8 cellular contexts compared by ENCODE assay signal in the genomic region with DNA sequence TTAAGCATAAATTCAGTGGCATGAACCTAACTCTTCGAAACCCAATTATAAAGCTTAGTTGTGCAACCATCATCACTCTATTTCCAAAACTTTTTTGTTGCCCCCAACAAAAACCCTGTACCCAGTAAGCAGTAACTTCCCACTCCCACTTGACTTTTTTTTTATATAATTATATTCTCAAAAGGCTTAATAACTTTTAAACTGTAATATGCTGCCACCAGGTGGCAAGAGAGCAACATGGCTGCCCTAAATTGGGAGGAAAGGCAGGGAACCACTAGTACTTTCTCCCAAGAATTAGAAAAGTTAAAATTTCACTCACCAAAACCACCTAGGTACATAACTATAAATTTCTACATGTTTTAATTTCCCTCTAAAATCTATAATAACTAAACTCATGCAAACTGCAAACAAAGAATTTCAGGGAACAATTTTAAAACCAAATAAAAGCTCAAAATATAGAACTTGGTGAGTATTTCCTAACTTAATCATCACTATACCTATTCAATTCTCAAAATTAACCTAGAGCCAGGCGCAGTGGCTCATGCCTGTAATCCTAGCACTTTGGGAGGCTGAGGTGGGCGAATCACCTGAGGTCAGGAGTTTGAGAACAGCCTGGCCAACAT. TPM values are rescaled to one million over a fixed set of nuclear protein-coding genes. Genes with fewer than 3 reads are reported as not detected.
DNase-seq lines count a peak whose midpoint lies in the region; ATAC-seq, FAIRE-seq and TF ChIP-seq lines count a peak whose summit lies in the region.

No MANE protein-coding gene starts in this region.

- H3K4me1 Mint-ChIP-seq in chondrocyte (ENCODE audit: low read depth), result no peaks in the 10 kb centered on the region

- no peaks in the 10 kb centered on the region for H3K36me3 Mint-ChIP-seq in chondrocyte (ENCODE audit: low read depth)

- no peak for FAIRE-seq in D721Med (lab: Jason Lieb, UNC)

- H3K27ac Mint-ChIP-seq in chondrocyte (ENCODE audit: unreplicated experiment), result no peak overlapping the region

- CTCF ChIA-PET in HCT116 (lab: Charles Lee), result interaction anchor here (0.7 to 8.1 kb wide), 9 partner anchors 9 to 496 kb away, joined by 3 to 119 read pairs (median 4); a partner anchor contains a TSS

- no peaks in the 10 kb centered on the region for H3K9me3 Mint-ChIP-seq in chondrocyte (ENCODE audit: low read depth)

- H3K4me3 ChIP-seq in HCT116 (replicated peaks in 1 of 2; ENCODE audit: low read depth in 1 of 2, low read length in 2 of 2), result no peak overlapping the region

- no peak overlapping the region for H3K9ac ChIP-seq in HCT116 (ENCODE audit: low read length)

- BruUV-seq in HCT116 (replicated peaks; lab: Mats Ljungman, UMichigan), result no TSS peak

- TF ChIP-seq CTCF in D721Med (IDR thresholded peaks at IDR 0.05; ENCODE audit: insufficient read depth, missing control alignments), result peak; percentile 75
- peak; percentile 67 to 86 (median 69) for TF ChIP-seq CTCF in HCT116 (IDR thresholded peaks at IDR 0.05 in 2 of 3, conservative IDR thresholded peaks at IDR 0.05 in 1 of 3; ENCODE audit: borderline replicate concordance in 1 of 3, insufficient read depth in 1 of 3, low read depth in 2 of 3, low read length in 2 of 3)
- peak; percentile 91 for TF ChIP-seq CTCF in chondrocyte (IDR thresholded peaks at IDR 0.05)

- 0 out of 2 replicates have a peak, but pooled peaks have one; percentile 49 for ATAC-seq in HCT116
- no peak for ATAC-seq in HG03439 (IDR thresholded peaks at IDR 0.05; ENCODE audit: unreplicated experiment)
- no peak for ATAC-seq in GM18861 (IDR thresholded peaks at IDR 0.05; ENCODE audit: unreplicated experiment)
- ATAC-seq in HG03280 (IDR thresholded peaks at IDR 0.05; ENCODE audit: unreplicated experiment), result no peak

- no peaks in the 10 kb centered on the region for H3K27me3 Mint-ChIP-seq in chondrocyte (ENCODE audit: low read depth)

- POLR2A ChIA-PET in HCT116 (lab: Charles Lee), result interaction anchor here (1.1 kb wide), 1 partner anchor 43 kb away, joined by 7 read pairs; no protein-coding TSS in a partner anchor

- H3K4me3 Mint-ChIP-seq in chondrocyte (ENCODE audit: unreplicated experiment), result no peak overlapping the region

- H3K27me3 ChIP-seq in HCT116 (ENCODE audit: insufficient read depth, low read length), result no peaks in the 10 kb centered on the region

- H3K4me1 ChIP-seq in HCT116 (ENCODE audit: control insufficient read depth in 1 of 2, insufficient read depth in 2 of 2, low read length in 2 of 2), result no peaks in the 10 kb centered on the region

- RAD21 ChIA-PET in HCT116 (lab: Charles Lee; ENCODE audit: low non-redundant PET in 1 of 2, low total read pairs in 2 of 2, uncharacterized antibody in 2 of 2, unreplicated experiment in 2 of 2), result interaction anchor here (1.0 to 2.2 kb wide), 2 partner anchors 43 kb away, joined by 11 to 13 read pairs; no protein-coding TSS in a partner anchor

- no peaks in the 10 kb centered on the region for H3K36me3 ChIP-seq in HCT116 (ENCODE audit: control insufficient read depth in 1 of 2, insufficient read depth in 2 of 2, low read length in 2 of 2)

- DNase-seq in D721Med (ENCODE audit: insufficient read length, low spot score), result no peak
- DNase-seq in HCT116 (ENCODE audit: low read depth, low spot score), result peak; percentile 22
- peak; percentile 8 for DNase-seq in NCI-H82 treated with DMSO at 0.1 percent for 48 hours (lab: John Stamatoyannopoulos, UW; ENCODE audit: unreplicated experiment)
- no peak for DNase-seq in chondrocyte (ENCODE audit: low spot score)
- DNase-seq in medulla oblongata (ENCODE audit: extremely low spot score), result peak; percentile 82

- H3K9me3 ChIP-seq in HCT116 (ENCODE audit: control insufficient read depth in 1 of 2, insufficient read depth in 1 of 2, low read depth in 1 of 2, low read length in 2 of 2), result no peaks in the 10 kb centered on the region

- intact Hi-C loops in HCT116 (cut with micrococcal nuclease), result loop anchor here (1.0 kb wide), 1 partner anchor 43 kb away; no protein-coding TSS in a partner anchor

- H4K20me1 ChIP-seq in HCT116 (ENCODE audit: insufficient read depth), result no peaks in the 10 kb centered on the region; the same call in 1 of the 2 replicates

- no peak for TF ChIP-seq POLR2A in HCT116 (IDR thresholded peaks at IDR 0.05; ENCODE audit: borderline replicate concordance, extremely low read depth, insufficient read depth, insufficient read length)

- TF ChIP-seq RAD21 in HCT116 (IDR thresholded peaks at IDR 0.05; ENCODE audit: low read depth), result peak; percentile 81

- H3K79me2 ChIP-seq in HCT116 (ENCODE audit: insufficient read depth, low read length), result peaks cover 4% of the 10 kb centered on the region; the same call in 1 of the 2 replicates

- H3K27ac ChIP-seq in HCT116 (ENCODE audit: low read depth, low read length), result no peak overlapping the region

- H2AFZ ChIP-seq in HCT116 (ENCODE audit: low read depth, low read length, poor library complexity, severe bottlenecking), result no peak overlapping the region

- H3K4me2 ChIP-seq in HCT116 (ENCODE audit: low read length), result no peak overlapping the region

- no peaks in the 10 kb centered on the region for H3K9me2 ChIP-seq in HCT116 (ENCODE audit: insufficient read depth)

TF ChIP-seq in HCT116, 20 proteins besides CTCF, POLR2A, EP300 and RAD21:
- TF ChIP-seq, protein P1, sequence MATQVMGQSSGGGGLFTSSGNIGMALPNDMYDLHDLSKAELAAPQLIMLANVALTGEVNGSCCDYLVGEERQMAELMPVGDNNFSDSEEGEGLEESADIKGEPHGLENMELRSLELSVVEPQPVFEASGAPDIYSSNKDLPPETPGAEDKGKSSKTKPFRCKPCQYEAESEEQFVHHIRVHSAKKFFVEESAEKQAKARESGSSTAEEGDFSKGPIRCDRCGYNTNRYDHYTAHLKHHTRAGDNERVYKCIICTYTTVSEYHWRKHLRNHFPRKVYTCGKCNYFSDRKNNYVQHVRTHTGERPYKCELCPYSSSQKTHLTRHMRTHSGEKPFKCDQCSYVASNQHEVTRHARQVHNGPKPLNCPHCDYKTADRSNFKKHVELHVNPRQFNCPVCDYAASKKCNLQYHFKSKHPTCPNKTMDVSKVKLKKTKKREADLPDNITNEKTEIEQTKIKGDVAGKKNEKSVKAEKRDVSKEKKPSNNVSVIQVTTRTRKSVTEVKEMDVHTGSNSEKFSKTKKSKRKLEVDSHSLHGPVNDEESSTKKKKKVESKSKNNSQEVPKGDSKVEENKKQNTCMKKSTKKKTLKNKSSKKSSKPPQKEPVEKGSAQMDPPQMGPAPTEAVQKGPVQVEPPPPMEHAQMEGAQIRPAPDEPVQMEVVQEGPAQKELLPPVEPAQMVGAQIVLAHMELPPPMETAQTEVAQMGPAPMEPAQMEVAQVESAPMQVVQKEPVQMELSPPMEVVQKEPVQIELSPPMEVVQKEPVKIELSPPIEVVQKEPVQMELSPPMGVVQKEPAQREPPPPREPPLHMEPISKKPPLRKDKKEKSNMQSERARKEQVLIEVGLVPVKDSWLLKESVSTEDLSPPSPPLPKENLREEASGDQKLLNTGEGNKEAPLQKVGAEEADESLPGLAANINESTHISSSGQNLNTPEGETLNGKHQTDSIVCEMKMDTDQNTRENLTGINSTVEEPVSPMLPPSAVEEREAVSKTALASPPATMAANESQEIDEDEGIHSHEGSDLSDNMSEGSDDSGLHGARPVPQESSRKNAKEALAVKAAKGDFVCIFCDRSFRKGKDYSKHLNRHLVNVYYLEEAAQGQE (IDR thresholded peaks at IDR 0.05; ENCODE audit: low read depth), result no peak
- TF ChIP-seq ELF1 (IDR thresholded peaks at IDR 0.05; ENCODE audit: borderline replicate concordance, low read depth) (no peak), FOSL1 (IDR thresholded peaks at IDR 0.05; ENCODE audit: low read depth) (no peak), EZH2phosphoT487 (IDR thresholded peaks at IDR 0.05; ENCODE audit: borderline replicate concordance) (no peak), ZNF274 (IDR thresholded peaks at IDR 0.05; ENCODE audit: low read depth, low read length) (no peak), SIN3A (IDR thresholded peaks at IDR 0.05; ENCODE audit: low read depth) (no peak), POLR2AphosphoS5 (IDR thresholded peaks at IDR 0.05; ENCODE audit: low read depth, low read length) (no peak), YY1 (IDR thresholded peaks at IDR 0.05; ENCODE audit: extremely low read depth, insufficient replicate concordance, low read depth, low read length) (no peak), CEBPB (IDR thresholded peaks at IDR 0.05; ENCODE audit: low read depth) (no peak)

RNA-seq across cellular contexts. Expression of a gene that starts 50.2 kb away (rescaled TPM):
- total RNA-seq in HCT116 (2021; ENCODE audit: unreplicated experiment) (18.1 TPM), chondrocyte (21.3 to 25.0 TPM (median 22.6 TPM) in 3 replicates)
- 9.8 and 15.3 TPM in 2 replicates for polyA plus RNA-seq in HCT116 (2012)

Comparison
In these comparisons a context has a peak if more than half of its experiments do, and no peak if none do; other contexts are left out.
1. DNase-seq: peak in HCT116 (single experiment), NCI-H82 treated with DMSO at 0.1 percent for 48 hours (single experiment) and medulla oblongata (single experiment); none in D721Med (single experiment) and chondrocyte (single experiment).
2. Peak in every context shown above with its lines, with median percentiles within 50 percentile points of each other: CTCF ChIP-seq.